ENCODE assay signal across 8 cellular contexts in the genomic region with DNA sequence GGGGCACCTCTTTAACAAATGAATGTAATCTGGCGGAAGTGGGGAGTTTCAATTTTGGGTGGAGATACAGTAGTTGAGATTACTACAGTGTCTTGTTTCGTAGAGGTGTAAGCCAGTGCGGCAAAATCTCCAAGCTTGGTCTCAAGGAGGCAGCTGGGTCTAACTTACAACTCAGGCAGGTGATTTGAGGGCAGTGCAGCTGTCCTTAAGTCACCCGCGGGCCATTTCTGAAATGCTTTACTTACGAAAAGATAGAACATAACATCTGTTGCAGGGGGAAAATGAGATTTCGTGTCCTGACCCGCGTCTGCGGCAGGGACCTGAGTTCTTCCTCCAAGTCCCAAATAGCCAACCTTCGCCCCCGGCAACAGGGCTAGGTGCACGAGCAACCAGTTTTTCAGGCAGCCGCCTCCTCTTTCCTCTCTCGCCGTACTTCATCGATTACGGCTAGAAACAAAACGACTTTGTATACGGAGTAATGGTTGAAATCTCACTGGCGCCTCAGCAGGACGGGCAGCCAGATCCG. TPM values are rescaled to one million over a fixed set of nuclear protein-coding genes. Genes with fewer than 3 reads are reported as not detected.
DNase-seq lines count a peak whose midpoint lies in the region; ATAC-seq and TF ChIP-seq lines count a peak whose summit lies in the region.

No MANE protein-coding gene starts in this region.

- H2BK120ac ChIP-seq in mesenchymal stem cell (ENCODE audit: low read depth, low read length), result peak overlapping the region; percentile 80

- no peak for DNase-seq in CD4-positive, alpha-beta memory T cell
- DNase-seq in NT2/D1 (ENCODE audit: low read depth, low spot score) (no peak), coronary artery (ENCODE audit: low spot score) (no peak), mesenchymal stem cell (no peak), type B pancreatic cell (ENCODE audit: extremely low spot score, unreplicated experiment) (no peak)
- no peak for DNase-seq in activated effector memory CD4-positive, alpha-beta T cell treated with anti-CD3 and anti-CD28 coated beads, Interleukin-2, amount 50 U/mL, for 16 hours

- H3K4me1 ChIP-seq in CD4-positive, alpha-beta memory T cell (ENCODE audit: insufficient read depth, low read length), result peaks cover 26% of the 10 kb centered on the region
- H3K4me1 ChIP-seq in NT2/D1 (ENCODE audit: insufficient read depth, insufficient read length), result no peaks in the 10 kb centered on the region
- H3K4me1 ChIP-seq in mesenchymal stem cell (ENCODE audit: control insufficient read depth, insufficient read depth, low read depth, low read length), result peaks cover 3% of the 10 kb centered on the region

- WGBS in mesenchymal stem cell, result 3% methylated on average over 23 of the region's 23 CpGs

- no peak overlapping the region for H2BK15ac ChIP-seq in mesenchymal stem cell (ENCODE audit: low read depth, poor library complexity, severe bottlenecking)

- no peak overlapping the region for H3K14ac ChIP-seq in mesenchymal stem cell (ENCODE audit: low read length in 2 of 2)

- no peaks in the 10 kb centered on the region for H3K9me3 ChIP-seq in CD4-positive, alpha-beta memory T cell (ENCODE audit: control insufficient read depth in 1 of 2, low read length in 2 of 2)
- H3K9me3 ChIP-seq in NT2/D1 (ENCODE audit: insufficient read depth, low read length) (no peaks in the 10 kb centered on the region), mesenchymal stem cell (ENCODE audit: control insufficient read depth, low read length) (no peaks in the 10 kb centered on the region)

- H3K79me1 ChIP-seq in mesenchymal stem cell (replicated peaks; ENCODE audit: low read length, poor library complexity, severe bottlenecking), result peaks cover 2% of the 10 kb centered on the region

- H3K27me3 ChIP-seq in CD4-positive, alpha-beta memory T cell (ENCODE audit: insufficient read depth, low read length), result no peaks in the 10 kb centered on the region
- H3K27me3 ChIP-seq in NT2/D1 (ENCODE audit: insufficient read depth, insufficient read length) (no peaks in the 10 kb centered on the region), mesenchymal stem cell (ENCODE audit: control insufficient read depth in 1 of 2, insufficient read depth in 1 of 2, low read length in 2 of 2) (no peaks in the 10 kb centered on the region)

- H3K36me3 ChIP-seq in CD4-positive, alpha-beta memory T cell (ENCODE audit: insufficient read depth, low read length), result no peaks in the 10 kb centered on the region
- peaks cover 3% of the 10 kb centered on the region for H3K36me3 ChIP-seq in NT2/D1 (ENCODE audit: insufficient read depth, insufficient read length, low read length)
- H3K36me3 ChIP-seq in mesenchymal stem cell (ENCODE audit: control insufficient read depth in 1 of 2, insufficient read depth in 2 of 2, low read depth in 1 of 2, low read length in 2 of 2), result no peaks in the 10 kb centered on the region

- peak overlapping the region; percentile 63 to 95 for H3K18ac ChIP-seq in mesenchymal stem cell (ENCODE audit: low read depth in 1 of 2, low read length in 2 of 2)

- H2BK12ac ChIP-seq in mesenchymal stem cell (ENCODE audit: low read length in 2 of 2), result peak overlapping the region in 1 of 2 experiments; percentile 15

- H3K27ac ChIP-seq in CD4-positive, alpha-beta memory T cell (ENCODE audit: low read depth, low read length), result peak overlapping the region; percentile 93
- peak overlapping the region; percentile 98 to 99 for H3K27ac ChIP-seq in coronary artery
- H3K27ac ChIP-seq in mesenchymal stem cell (ENCODE audit: low read length, poor library complexity, severe bottlenecking), result peak overlapping the region; percentile 64

- TF ChIP-seq CTCF in coronary artery (IDR thresholded peaks at IDR 0.05) (no peak), type B pancreatic cell (conservative IDR thresholded peaks at IDR 0.05) (no peak)

- CTCF ChIA-PET in CD4-positive, alpha-beta memory T cell (lab: Charles Lee; ENCODE audit: partially characterized antibody), result interaction anchor here (0.6 to 1.6 kb wide), 5 partner anchors 23 to 403 kb away, joined by 3 to 6 read pairs (median 3); no protein-coding TSS in a partner anchor

- no peaks in the 10 kb centered on the region for H3K27me3 Mint-ChIP-seq in CD4-positive, alpha-beta memory T cell
- no peaks in the 10 kb centered on the region for H3K27me3 Mint-ChIP-seq in type B pancreatic cell

- ATAC-seq in GM18907 (IDR thresholded peaks at IDR 0.05; ENCODE audit: unreplicated experiment), result peak; percentile 39
- peak; percentile 26 for ATAC-seq in HG03060 (IDR thresholded peaks at IDR 0.05; ENCODE audit: low read depth, unreplicated experiment)

- peaks cover 3 to 14% of the 10 kb centered on the region in 2 donors for H3K36me3 Mint-ChIP-seq in CD4-positive, alpha-beta memory T cell
- H3K36me3 Mint-ChIP-seq in type B pancreatic cell, result peaks cover 6% of the 10 kb centered on the region

- H2AK5ac ChIP-seq in mesenchymal stem cell (ENCODE audit: low read length, severe bottlenecking), result no peak overlapping the region

- H3K23ac ChIP-seq in mesenchymal stem cell (ENCODE audit: low read length in 2 of 2), result no peak overlapping the region

- H3K4me3 ChIP-seq in CD4-positive, alpha-beta memory T cell (ENCODE audit: low read length in 2 of 2), result peak overlapping the region; percentile 78 to 82
- H3K4me3 ChIP-seq in NT2/D1 (ENCODE audit: insufficient read length, low read depth), result peak overlapping the region; percentile 81
- peak overlapping the region; percentile 98 for H3K4me3 ChIP-seq in coronary artery
- peak overlapping the region; percentile 98 to 99 for H3K4me3 ChIP-seq in mesenchymal stem cell (ENCODE audit: insufficient read depth in 1 of 2, low read depth in 1 of 2, low read length in 2 of 2)

- H3K4ac ChIP-seq in mesenchymal stem cell (ENCODE audit: low read depth in 1 of 2, low read length in 2 of 2), result peak overlapping the region; percentile 51 to 79

- POLR2A ChIA-PET in CD4-positive, alpha-beta memory T cell (lab: Charles Lee; ENCODE audit: partially characterized antibody), result interaction anchor here (0.8 to 1.6 kb wide), 6 partner anchors 15 to 445 kb away, joined by 3 to 8 read pairs (median 4); a partner anchor contains a TSS

- H3K27ac Mint-ChIP-seq in CD4-positive, alpha-beta memory T cell, result peak overlapping the region; percentile 92 to 98 (median 97)
- H3K27ac Mint-ChIP-seq in type B pancreatic cell, result peak overlapping the region; percentile 94

- intact Hi-C loops in CD4-positive, alpha-beta memory T cell (cut with micrococcal nuclease), result loop anchor here (1.0 to 5.0 kb wide), 9 partner anchors 139 to 918 kb away; a partner anchor contains a TSS

- H3K4me2 ChIP-seq in mesenchymal stem cell (ENCODE audit: low read length, poor library complexity, severe bottlenecking), result peak overlapping the region; percentile 84

- peak overlapping the region; percentile 92 to 99 (median 97) for H3K4me3 Mint-ChIP-seq in CD4-positive, alpha-beta memory T cell
- H3K4me3 Mint-ChIP-seq in type B pancreatic cell, result peak overlapping the region; percentile 89

- no peak overlapping the region for H2BK5ac ChIP-seq in mesenchymal stem cell (ENCODE audit: low read depth, low read length, poor library complexity, severe bottlenecking)

- H4K91ac ChIP-seq in mesenchymal stem cell (ENCODE audit: low read length), result peak overlapping the region; percentile 81

- H4K8ac ChIP-seq in mesenchymal stem cell (ENCODE audit: low read length), result peak overlapping the region; percentile 86

- H2AFZ ChIP-seq in mesenchymal stem cell (ENCODE audit: low read depth, low read length), result peak overlapping the region; percentile 94

- H3K9ac ChIP-seq in NT2/D1 (ENCODE audit: insufficient read length, low read depth) (peak overlapping the region; percentile 77), mesenchymal stem cell (ENCODE audit: low read length) (peak overlapping the region; percentile 99)

- no peaks in the 10 kb centered on the region for H3K9me3 Mint-ChIP-seq in CD4-positive, alpha-beta memory T cell
- peaks cover 4% of the 10 kb centered on the region for H3K9me3 Mint-ChIP-seq in type B pancreatic cell

- H3K4me1 Mint-ChIP-seq in CD4-positive, alpha-beta memory T cell, result peaks cover 24 to 38% (median 31%) of the 10 kb centered on the region in 4 donors
- H3K4me1 Mint-ChIP-seq in type B pancreatic cell (ENCODE audit: unreplicated experiment), result peaks cover 17% of the 10 kb centered on the region

RNA-seq across cellular contexts. Expression of a gene that starts 0.5 kb away (rescaled TPM):
- 1 to 10 TPM; 5.4 to 6.1 TPM for total RNA-seq in CD4-positive, alpha-beta memory T cell
- 1 to 10 TPM; 2.1 to 5.2 TPM for polyA plus RNA-seq in CD4-positive, alpha-beta memory T cell
- 12.3 TPM for polyA plus RNA-seq in mesenchymal stem cell (2013, experiment 1 of 2)
- polyA plus RNA-seq in mesenchymal stem cell (2013, experiment 2 of 2), result 13.6 TPM
- 13.9 and 15.1 TPM in 2 replicates for total RNA-seq in type B pancreatic cell (ENCODE audit: low replicate concordance)

RNA-seq across cellular contexts. Expression of a gene that starts 18.4 kb away (rescaled TPM):
- total RNA-seq in CD4-positive, alpha-beta memory T cell, result not detected
- under 1 TPM; 0.05 to 0.29 TPM for polyA plus RNA-seq in CD4-positive, alpha-beta memory T cell
- 0.03 TPM for polyA plus RNA-seq in mesenchymal stem cell (2013, experiment 1 of 2)
- polyA plus RNA-seq in mesenchymal stem cell (2013, experiment 2 of 2), result 0.01 TPM
- not detected in 2 replicates for total RNA-seq in type B pancreatic cell (ENCODE audit: low replicate concordance)

RNA-seq across cellular contexts. Expression of a gene that starts 49.0 kb away (rescaled TPM):
- not detected for total RNA-seq in CD4-positive, alpha-beta memory T cell
- polyA plus RNA-seq in CD4-positive, alpha-beta memory T cell, result not detected
- polyA plus RNA-seq in mesenchymal stem cell (2013, experiment 1 of 2), result 11.7 TPM
- polyA plus RNA-seq in mesenchymal stem cell (2013, experiment 2 of 2), result 12.0 TPM
- 2.2 and 3.8 TPM in 2 replicates for total RNA-seq in type B pancreatic cell (ENCODE audit: low replicate concordance)
